In the genomic region with DNA sequence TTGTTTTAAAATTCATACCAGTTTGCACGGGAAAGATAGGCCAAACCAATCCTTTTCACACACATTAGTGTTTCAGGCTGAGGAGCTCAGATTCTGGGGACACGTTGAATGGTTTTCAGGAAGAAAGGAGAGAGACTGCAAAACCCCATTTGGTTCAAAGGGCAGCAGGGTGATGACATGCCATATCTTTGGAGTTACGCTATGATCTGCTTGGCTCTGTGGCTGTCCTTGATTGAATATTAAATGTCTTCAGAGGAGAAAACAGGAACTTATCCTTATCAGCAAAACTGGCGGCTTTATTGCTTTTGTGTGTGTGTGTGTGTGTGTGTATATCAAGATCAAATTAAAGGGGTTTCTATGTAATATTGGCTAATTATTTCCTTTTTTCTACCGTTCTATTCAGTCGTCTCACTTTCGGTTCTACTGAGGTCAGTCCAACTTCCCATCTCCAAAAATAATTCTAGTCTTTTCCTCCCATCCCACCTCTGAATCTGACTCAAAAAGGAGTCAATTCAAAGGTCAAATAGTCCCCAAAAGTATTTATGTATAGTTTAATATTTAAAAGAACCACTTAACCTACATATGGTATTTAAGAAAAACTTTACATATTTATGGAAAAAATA, we compare ENCODE assay signal across 8 cellular contexts.
A peak's percentile ranks its signal among the peaks of the same experiment; 100 is the strongest.
DNase-seq lines count a peak whose midpoint lies in the region; ATAC-seq and TF ChIP-seq lines count a peak whose summit lies in the region.

No MANE protein-coding gene starts in this region.

- H3K9ac ChIP-seq in SK-N-SH, result peak overlapping the region; percentile 10; the same call in 1 of the 2 replicates

- H3K4me1 ChIP-seq in SK-N-SH (ENCODE audit: control insufficient read depth in 1 of 2, insufficient read depth in 2 of 2, low read depth in 1 of 2, low read length in 1 of 2), result peaks cover 36 to 55% of the 10 kb centered on the region in 2 experiments
- peaks cover 32% of the 10 kb centered on the region for H3K4me1 ChIP-seq in psoas muscle

- CTCF ChIA-PET in SK-N-SH (lab: Yijun Ruan, JAX), result interaction anchor here (2.3 kb wide), 1 partner anchor 18 kb away, joined by 11 read pairs; no protein-coding TSS in a partner anchor

- TF ChIP-seq CTCF in SK-N-SH (IDR thresholded peaks at IDR 0.05) (no peak), fibroblast of the aortic adventitia (IDR thresholded peaks at IDR 0.05; ENCODE audit: insufficient read depth, low read length) (no peak), psoas muscle (IDR thresholded peaks at IDR 0.05) (no peak)

- WGBS in SK-N-SH (ENCODE audit: low lambda C conversion rate), result 64% methylated on average over 7 of the region's 7 CpGs
- 10 to 36% (median 24%) methylated on average over 7 of the region's 7 CpGs for WGBS in psoas muscle, 3 donors

- TF ChIP-seq RAD21 in SK-N-SH (IDR thresholded peaks at IDR 0.05; ENCODE audit: low read length), result no peak

- H3K27me3 ChIP-seq in SK-N-SH (ENCODE audit: insufficient read depth) (no peaks in the 10 kb centered on the region), psoas muscle (ENCODE audit: insufficient read depth in 3 of 3, low read length in 2 of 3) (no peaks in the 10 kb centered on the region)

- H3K4me2 ChIP-seq in SK-N-SH, result peak overlapping the region; percentile 66

- no peak overlapping the region for H3K4me3 ChIP-seq in SK-N-SH (ENCODE audit: low read depth in 2 of 2, low read length in 1 of 2)
- H3K4me3 ChIP-seq in fibroblast of the aortic adventitia (ENCODE audit: low read depth, low read length), result peak overlapping the region; percentile 3
- H3K4me3 ChIP-seq in psoas muscle, result peak overlapping the region; percentile 8

- peaks cover 35% of the 10 kb centered on the region; the same call in 1 of the 2 replicates for H3K79me2 ChIP-seq in SK-N-SH (ENCODE audit: insufficient read depth)

- intact Hi-C loops in psoas muscle (cut with DNase I), result loop anchor here in 1 of 2 donors (10.0 kb wide), 1 partner anchor 333 kb away; the partner anchor contains the start of gene TCF4

- TF ChIP-seq EP300 in SK-N-SH (IDR thresholded peaks at IDR 0.05; ENCODE audit: borderline replicate concordance in 1 of 2, low read depth in 1 of 2, low read length in 1 of 2), result no peak

- H3K9me3 ChIP-seq in SK-N-SH (no peaks in the 10 kb centered on the region), psoas muscle (no peaks in the 10 kb centered on the region)

- H3K36me3 ChIP-seq in SK-N-SH (replicated peaks in 1 of 2; ENCODE audit: control insufficient read depth in 1 of 2, insufficient read depth in 2 of 2, low read length in 1 of 2), result peaks cover 41 to 89% of the 10 kb centered on the region in 2 experiments
- H3K36me3 ChIP-seq in psoas muscle (ENCODE audit: insufficient read depth in 1 of 2, low read depth in 1 of 2), result peaks cover 6 to 48% of the 10 kb centered on the region in 2 donors

- ATAC-seq in psoas muscle (peak; percentile 49 to 76 (median 58)), GM18907 (IDR thresholded peaks at IDR 0.05; ENCODE audit: unreplicated experiment) (no peak)

- H3K27ac ChIP-seq in SK-N-SH (ENCODE audit: low read depth in 2 of 2, low read length in 1 of 2) (peak overlapping the region; percentile 87 to 90), psoas muscle (peak overlapping the region; percentile 60)

- no peaks in the 10 kb centered on the region for H3K9me2 ChIP-seq in SK-N-SH

- no peaks in the 10 kb centered on the region for H4K20me1 ChIP-seq in SK-N-SH (ENCODE audit: insufficient read depth)

- peak; percentile 41 for DNase-seq in EL
- DNase-seq in SK-N-SH, result no peak
- no peak for DNase-seq in fibroblast of the aortic adventitia (ENCODE audit: low read depth)
- DNase-seq in psoas muscle, result no peak
- DNase-seq in DMS114 treated with DMSO at 0.1 percent for 48 hours (lab: John Stamatoyannopoulos, UW; ENCODE audit: unreplicated experiment), result no peak
- no peak for DNase-seq in inferior parietal cortex (ENCODE audit: extremely low spot score)
- no peak for DNase-seq in SW 1271 (lab: John Stamatoyannopoulos, UW)

- POLR2A ChIA-PET in SK-N-SH (lab: Yijun Ruan, JAX), result interaction anchor here (0.6 kb wide), 1 partner anchor 12 kb away, joined by 3 read pairs; no protein-coding TSS in a partner anchor

- H3F3A ChIP-seq in SK-N-SH (replicated peaks; ENCODE audit: insufficient read depth), result peaks cover 59% of the 10 kb centered on the region

- no peak overlapping the region for H2AFZ ChIP-seq in SK-N-SH (ENCODE audit: low read depth)

TF ChIP-seq in SK-N-SH, 30 proteins besides CTCF, POLR2A, EP300 and RAD21:
- TF ChIP-seq MXI1 (IDR thresholded peaks at IDR 0.05; ENCODE audit: low read depth, low read length) (no peak), JUND (IDR thresholded peaks at IDR 0.05) (no peak), NFIC (IDR thresholded peaks at IDR 0.05; ENCODE audit: borderline replicate concordance) (no peak), EZH2phosphoT487 (IDR thresholded peaks at IDR 0.05; ENCODE audit: borderline replicate concordance, low read depth) (no peak), USF2 (IDR thresholded peaks at IDR 0.05; ENCODE audit: borderline replicate concordance, low read depth, low read length) (no peak), GATA2 (CRISPR knock-in tag; IDR thresholded peaks at IDR 0.05) (no peak), ELF1 (IDR thresholded peaks at IDR 0.05) (no peak), SMC3 (IDR thresholded peaks at IDR 0.05; ENCODE audit: low read depth, low read length) (no peak), POLR2AphosphoS5 (IDR thresholded peaks at IDR 0.05; ENCODE audit: low read depth, low read length) (no peak), RFX5 (IDR thresholded peaks at IDR 0.05; ENCODE audit: low read length) (no peak), SIN3A (IDR thresholded peaks at IDR 0.05; ENCODE audit: borderline replicate concordance, low read depth, low read length) (no peak), TAF1 (IDR thresholded peaks at IDR 0.05; ENCODE audit: borderline replicate concordance, low read depth, low read length) (no peak), FOXM1 (IDR thresholded peaks at IDR 0.05; ENCODE audit: low read depth) (no peak)

Comparison
In these comparisons a context has a peak if more than half of its experiments do, and no peak if none do; other contexts are left out.
1. H3K4me3 ChIP-seq: peak in fibroblast of the aortic adventitia (single experiment) and psoas muscle (single experiment); none in SK-N-SH (0 of 2).